Comparison of ENCODE assay signal across 17 cellular contexts in the genomic region with DNA sequence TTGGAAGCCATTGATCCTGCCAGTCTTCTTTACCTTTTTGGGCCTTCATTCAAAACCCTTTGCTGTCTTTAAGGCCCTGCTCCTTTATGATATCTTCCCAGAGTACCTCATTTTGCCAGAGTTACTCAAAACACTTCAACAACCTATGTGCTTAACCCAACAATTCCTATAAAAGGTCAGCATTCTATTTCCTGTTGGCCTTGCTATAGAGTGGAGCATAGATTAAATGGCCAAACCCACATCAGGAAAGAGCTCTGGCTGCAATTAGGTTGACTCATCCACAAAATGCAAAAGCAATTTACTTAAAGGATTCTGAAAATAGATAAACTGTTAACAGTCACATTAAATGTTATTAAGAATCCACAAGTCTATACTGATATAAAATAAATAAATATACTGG. TPM values are rescaled to one million over a fixed set of nuclear protein-coding genes. Genes with fewer than 3 reads are reported as not detected.
DNase-seq lines count a peak whose midpoint lies in the region; ATAC-seq and TF ChIP-seq lines count a peak whose summit lies in the region.
"Had no signal": no experiment of that assay in that cellular context is flagged by ENCODE, and none has a peak within 500 bp of the region (broad histone marks: within the 10 kb centered on the region; RNA-seq: fewer than 3 reads in every experiment).

No MANE protein-coding gene starts in this region.

- H3K4me3 ChIP-seq in cardiac fibroblast (replicated peaks in 1 of 2; ENCODE audit: low read depth in 2 of 2, low read length in 2 of 2), result no peak overlapping the region
- H3K4me3 ChIP-seq in mesodermal cell (ENCODE audit: extremely low read depth, insufficient read depth, low read length, poor library complexity, severe bottlenecking), result no peak overlapping the region
- H3K4me3 ChIP-seq in neuronal stem cell (ENCODE audit: low read length in 2 of 2), result no peak overlapping the region
- H3K4me3 ChIP-seq: left lung had no signal

- no peak overlapping the region for H2BK5ac ChIP-seq in neuronal stem cell (ENCODE audit: low read length)

- H2AFZ ChIP-seq in neuronal stem cell (ENCODE audit: low read length), result no peak overlapping the region

- H3K9me3 ChIP-seq in mesodermal cell (ENCODE audit: control insufficient read depth, low read length) (no peaks in the 10 kb centered on the region), neuronal stem cell (replicated peaks in 1 of 2; ENCODE audit: control insufficient read depth in 2 of 2, insufficient read depth in 1 of 2, low read depth in 1 of 2, low read length in 2 of 2) (no peaks in the 10 kb centered on the region)

- H3K18ac ChIP-seq in neuronal stem cell (ENCODE audit: low read length), result no peak overlapping the region

- H3K9ac ChIP-seq in neuronal stem cell (ENCODE audit: low read depth, low read length, poor library complexity), result no peak overlapping the region

- TF ChIP-seq CTCF in cardiac fibroblast (IDR thresholded peaks at IDR 0.05; ENCODE audit: low read depth, low read length), result no peak

- no peak overlapping the region for H3K4me2 ChIP-seq in neuronal stem cell (ENCODE audit: insufficient read depth, low read length, poor library complexity, severe bottlenecking)

- no peak overlapping the region for H4K91ac ChIP-seq in neuronal stem cell (ENCODE audit: low read depth, low read length, poor library complexity)

- H3K27ac ChIP-seq in mesodermal cell (ENCODE audit: low read depth, low read length, severe bottlenecking) (peak overlapping the region; percentile 50), neuronal stem cell (replicated peaks; ENCODE audit: low read length) (no peak overlapping the region)
- H3K27ac ChIP-seq: left lung had no signal

- no peak overlapping the region for H2BK15ac ChIP-seq in neuronal stem cell (ENCODE audit: low read length)

- H3K79me1 ChIP-seq in neuronal stem cell (ENCODE audit: low read depth, low read length), result no peaks in the 10 kb centered on the region

- H3K4ac ChIP-seq in neuronal stem cell (ENCODE audit: low read length), result no peak overlapping the region

- no peak overlapping the region for H2BK12ac ChIP-seq in neuronal stem cell (ENCODE audit: low read length)

- H3K27me3 ChIP-seq in neuronal stem cell (ENCODE audit: control insufficient read depth in 3 of 3, insufficient read depth in 3 of 3, low read depth in 1 of 3, low read length in 3 of 3), result no peaks in the 10 kb centered on the region
- H3K27me3 ChIP-seq: left lung had no signal

- DNase-seq in ELR (ENCODE audit: low read depth) (peak; percentile 66), NOMO-1 treated with DMSO at 0.1 percent for 48 hours (lab: John Stamatoyannopoulos, UW; ENCODE audit: unreplicated experiment) (peak; percentile 59), cardiac fibroblast (ENCODE audit: low read depth in 2 of 2) (peak; percentile 49 to 56), AML-193 (lab: John Stamatoyannopoulos, UW) (no peak), SHP77 (lab: John Stamatoyannopoulos, UW) (no peak), neuronal stem cell (ENCODE audit: low spot score) (no peak)
- DNase-seq: activated CD4-positive, CD25-positive, alpha-beta regulatory T cell; activated naive CD4-positive, alpha-beta T cell treated with anti-CD3 and anti-CD28 coated beads, Interleukin-2, amount 10 ng/mL, durations not matched to agents 7 days and 5 days; CD4-positive, CD25-positive, alpha-beta regulatory T cell; central memory CD4-positive, alpha-beta T cell; left lung; naive thymus-derived CD8-positive, alpha-beta T cell; NCI-H1417; stimulated activated CD4-positive, alpha-beta T cell treated with anti-CD3 and anti-CD28 coated beads, Interleukin-1b, Interleukin-23, amount 100 ng/mL, for 48 hours; SW 1271 had no signal

- no peaks in the 10 kb centered on the region for H3K36me3 ChIP-seq in mesodermal cell (ENCODE audit: control insufficient read depth, insufficient read depth, low read length)
- no peaks in the 10 kb centered on the region for H3K36me3 ChIP-seq in neuronal stem cell (replicated peaks in 1 of 2; ENCODE audit: control insufficient read depth in 2 of 2, insufficient read depth in 2 of 2, low read length in 2 of 2)
- H3K36me3 ChIP-seq: left lung had no signal

- H3K4me1 ChIP-seq in mesodermal cell (ENCODE audit: control insufficient read depth, insufficient read depth, low read length, poor library complexity, severe bottlenecking), result peaks cover 21% of the 10 kb centered on the region
- H3K4me1 ChIP-seq in neuronal stem cell (ENCODE audit: control insufficient read depth in 2 of 2, insufficient read depth in 1 of 2, low read depth in 1 of 2, low read length in 2 of 2), result peaks cover 6 to 18% of the 10 kb centered on the region in 2 donors

- H3K14ac ChIP-seq in neuronal stem cell (ENCODE audit: low read length), result no peak overlapping the region

- no peak for ATAC-seq in HG02798 (IDR thresholded peaks at IDR 0.05; ENCODE audit: poor library complexity, unreplicated experiment)
- ATAC-seq: left lung; naive thymus-derived CD8-positive, alpha-beta T cell had no signal

- no peak overlapping the region for H2AK5ac ChIP-seq in neuronal stem cell (ENCODE audit: low read depth, low read length)

- H3K23ac ChIP-seq in neuronal stem cell (ENCODE audit: low read depth, low read length, poor library complexity), result no peak overlapping the region

- H4K8ac ChIP-seq in neuronal stem cell (ENCODE audit: low read depth, low read length), result no peak overlapping the region

- no peak overlapping the region for H2BK120ac ChIP-seq in neuronal stem cell (ENCODE audit: low read depth, low read length)

RNA-seq across cellular contexts. Expression of a gene that starts 21.2 kb away (rescaled TPM):
- 102 TPM for polyA plus RNA-seq in mesodermal cell (2013, experiment 1 of 2)
- 124 TPM for polyA plus RNA-seq in mesodermal cell (2013, experiment 2 of 2)
- polyA plus RNA-seq in neuronal stem cell (2013, experiment 1 of 2), result 419 TPM
- 412 TPM for polyA plus RNA-seq in neuronal stem cell (2013, experiment 2 of 2)

Comparison
In these comparisons a context has a peak if more than half of its experiments do, and no peak if none do; other contexts are left out.
1. DNase-seq: peak in ELR (single experiment), NOMO-1 treated with DMSO at 0.1 percent for 48 hours (single experiment) and cardiac fibroblast (2 of 2); none in AML-193 (0 of 2), SHP77 (0 of 2) and neuronal stem cell (single experiment).